13 cellular contexts compared by ENCODE assay signal in the genomic region with DNA sequence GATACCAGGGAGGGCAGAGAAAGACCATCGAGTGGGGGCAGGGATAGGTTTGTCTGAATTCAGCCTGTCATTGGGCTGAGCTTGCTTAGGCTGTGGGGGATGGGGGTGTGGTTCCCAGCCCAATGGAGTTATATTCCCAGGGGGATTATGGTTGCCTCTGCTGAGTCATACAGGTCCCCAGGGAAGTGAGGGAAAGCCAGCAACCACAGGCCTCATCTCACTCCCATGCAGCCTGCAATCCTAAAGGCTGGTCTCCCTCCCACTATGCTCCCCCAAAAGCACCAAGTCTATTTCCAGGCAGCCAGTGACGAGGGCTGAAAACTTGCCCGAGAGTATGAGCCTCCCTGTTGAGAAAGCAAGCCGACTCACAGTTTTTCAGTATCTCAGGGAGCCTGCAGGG. TPM values are rescaled to one million over a fixed set of nuclear protein-coding genes. Genes with fewer than 3 reads are reported as not detected.
DNase-seq lines count a peak whose midpoint lies in the region; ATAC-seq and TF ChIP-seq lines count a peak whose summit lies in the region.
"Had no signal": no experiment of that assay in that cellular context is flagged by ENCODE, and none has a peak within 500 bp of the region (broad histone marks: within the 10 kb centered on the region; RNA-seq: fewer than 3 reads in every experiment).

No MANE protein-coding gene starts in this region.

- intact Hi-C loops in cardiac septum (cut with DNase I) (no loop called here), spleen (cut with DNase I; ENCODE audit: low total_unique reads) (no loop called here), Right ventricle myocardium inferior (cut with DNase I) (no loop called here)

- no peaks in the 10 kb centered on the region for H3K4me1 ChIP-seq in cardiac muscle cell (ENCODE audit: low read depth)
- H3K4me1 ChIP-seq in spleen = no peaks in the 10 kb centered on the region
- H3K4me1 ChIP-seq: esophagus muscularis mucosa had no signal

- ATAC-seq in Right ventricle myocardium inferior = no peak

- no peak overlapping the region for H3K27ac Mint-ChIP-seq in endothelial cell (ENCODE audit: unreplicated experiment)

- WGBS in spleen, 5 donors = 56 to 79% (median 68%) methylated on average over 4 of the region's 4 CpGs

- H3K9me3 Mint-ChIP-seq in endothelial cell (ENCODE audit: unreplicated experiment) = no peaks in the 10 kb centered on the region

- H3K27me3 Mint-ChIP-seq in endothelial cell (ENCODE audit: unreplicated experiment) = no peaks in the 10 kb centered on the region

- H3K36me3 Mint-ChIP-seq in endothelial cell (ENCODE audit: low read depth, unreplicated experiment) = no peaks in the 10 kb centered on the region

- no peaks in the 10 kb centered on the region for H3K36me3 ChIP-seq in cardiac muscle cell
- H3K36me3 ChIP-seq in spleen = no peaks in the 10 kb centered on the region
- H3K36me3 ChIP-seq: esophagus muscularis mucosa, tibial artery had no signal

- TF ChIP-seq CTCF in cardiac muscle cell (IDR thresholded peaks at IDR 0.05; ENCODE audit: low read depth, low read length) (peak; percentile 12), fibroblast of pulmonary artery (IDR thresholded peaks at IDR 0.05; ENCODE audit: low read length, missing control alignments) (no peak), spleen (IDR thresholded peaks at IDR 0.05 in 8 of 11, conservative IDR thresholded peaks at IDR 0.05 in 3 of 11) (no peak), endothelial cell (IDR thresholded peaks at IDR 0.05; ENCODE audit: unreplicated experiment) (no peak)

- H3K4me3 ChIP-seq in cardiac muscle cell = no peak overlapping the region
- H3K4me3 ChIP-seq in fibroblast of pulmonary artery (replicated peaks; ENCODE audit: low read depth, low read length) = no peak overlapping the region
- H3K4me3 ChIP-seq in spleen = no peak overlapping the region
- H3K4me3 ChIP-seq: esophagus muscularis mucosa, tibial artery had no signal

- no peak for TF ChIP-seq POLR2A in spleen (IDR thresholded peaks at IDR 0.05)

- H3K27me3 ChIP-seq in cardiac muscle cell (no peaks in the 10 kb centered on the region), spleen (replicated peaks in 1 of 7) (no peaks in the 10 kb centered on the region)
- H3K27me3 ChIP-seq: esophagus muscularis mucosa, tibial artery had no signal

- H3K9me3 ChIP-seq in cardiac muscle cell (ENCODE audit: low read depth) = no peaks in the 10 kb centered on the region
- no peaks in the 10 kb centered on the region for H3K9me3 ChIP-seq in spleen
- H3K9me3 ChIP-seq: esophagus muscularis mucosa, tibial artery had no signal

- DNase-seq in cardiac muscle cell (ENCODE audit: low read depth in 1 of 2, low spot score in 1 of 2) (peak in 1 of 2 donors; percentile 93), cardiac septum (ENCODE audit: low spot score) (no peak), NCI-H82 treated with DMSO at 0.1 percent for 48 hours (lab: John Stamatoyannopoulos, UW; ENCODE audit: unreplicated experiment) (peak; percentile 39), fibroblast of pulmonary artery (ENCODE audit: low read depth) (peak; percentile 65), spleen (no peak), Right ventricle myocardium inferior (ENCODE audit: missing footprints) (no peak), endothelial cell (ENCODE audit: low spot score) (no peak)
- DNase-seq in activated T-cell treated with anti-CD3 and anti-CD28 coated beads, Interleukin-2, amount 50 U/mL, for 48 hours = no peak
- DNase-seq: ACHN; activated CD4-positive, alpha-beta T cell treated with anti-CD3 and anti-CD28 coated beads for 1 hour; activated naive CD4-positive, alpha-beta T cell treated with anti-CD3 and anti-CD28 coated beads, Interleukin-2, amount 50 U/mL, for 16 hours had no signal

- H3K27ac ChIP-seq in cardiac muscle cell = no peak overlapping the region
- no peak overlapping the region for H3K27ac ChIP-seq in spleen
- H3K27ac ChIP-seq: esophagus muscularis mucosa, tibial artery had no signal

- H3K4me1 Mint-ChIP-seq in endothelial cell (ENCODE audit: unreplicated experiment) = no peaks in the 10 kb centered on the region

- H3K4me3 Mint-ChIP-seq in endothelial cell (ENCODE audit: unreplicated experiment) = no peak overlapping the region

RNA-seq across cellular contexts. Expression of a gene that starts 39.3 kb away (rescaled TPM):
- not detected in 2 replicates for total RNA-seq in cardiac muscle cell
- 0.06 TPM in 1 of 2 replicates, not detected in the other for polyA plus RNA-seq in cardiac muscle cell
- not detected for total RNA-seq in cardiac septum
- total RNA-seq in spleen = not detected
- not detected for polyA plus RNA-seq in spleen
- not detected for total RNA-seq in Right ventricle myocardium inferior
- total RNA-seq in endothelial cell (ENCODE audit: unreplicated experiment) = 0.64 TPM
- total RNA-seq: esophagus muscularis mucosa had no signal

Comparison
In these comparisons a context has a peak if more than half of its experiments do, and no peak if none do; other contexts are left out.
1. DNase-seq: peak in NCI-H82 treated with DMSO at 0.1 percent for 48 hours (single experiment) and fibroblast of pulmonary artery (single experiment); none in cardiac septum (single experiment), spleen (single experiment), Right ventricle myocardium inferior (single experiment), endothelial cell (single experiment) and activated T-cell treated with anti-CD3 and anti-CD28 coated beads, Interleukin-2, amount 50 U/mL, for 48 hours (0 of 2).